In genomic region chr1:66996018-66996682, GRCh38 we compare ENCODE assay signal across 8 cellular contexts. TPM values are rescaled to one million over a fixed set of nuclear protein-coding genes. Genes with fewer than 3 reads are reported as not detected.
DNase-seq lines count a peak whose midpoint lies in the region; ATAC-seq and TF ChIP-seq lines count a peak whose summit lies in the region.

No MANE protein-coding gene starts in this region.

- no peak overlapping the region for H2BK5ac ChIP-seq in trophoblast cell (ENCODE audit: low read depth, low read length, poor library complexity)

- H3K18ac ChIP-seq in trophoblast cell (ENCODE audit: low read length), result no peak overlapping the region

- no peaks in the 10 kb centered on the region for H3K79me2 ChIP-seq in trophoblast cell (ENCODE audit: control insufficient read depth, insufficient read depth, low read length, poor library complexity)

- H3K4me2 ChIP-seq in trophoblast cell (ENCODE audit: low read length), result no peak overlapping the region

- H3K27ac Mint-ChIP-seq in CD8-positive, alpha-beta memory T cell, result no peak overlapping the region
- H3K27ac Mint-ChIP-seq in activated T-helper 1 cell treated with anti-CD3 and anti-CD28 coated beads, Interleukin-12 subunit alpha, Interleukin-12 subunit beta, Interleukin-2, Interleukin-4 antibody, amounts not matched to agents 30 ng/mL and 10 ng/mL and 1 ng/mL, durations not matched to agents 14 hours and 24 hours and 36 hours, result peak overlapping the region; percentile 45

- no peaks in the 10 kb centered on the region for H3K27me3 ChIP-seq in CD8-positive, alpha-beta memory T cell (ENCODE audit: insufficient read depth, low read length, poor library complexity, severe bottlenecking)
- H3K27me3 ChIP-seq in trophoblast cell (ENCODE audit: insufficient read depth, low read length), result no peaks in the 10 kb centered on the region

- H2BK12ac ChIP-seq in trophoblast cell (ENCODE audit: low read length), result no peak overlapping the region

- POLR2A ChIA-PET in CD8-positive, alpha-beta memory T cell (lab: Charles Lee), result interaction anchor here (0.6 to 1.5 kb wide), 3 partner anchors 18 to 57 kb away, joined by 3 to 6 read pairs (median 4); partner anchors contain the start of gene SLC35D1

- H3K36me3 ChIP-seq in CD8-positive, alpha-beta memory T cell (ENCODE audit: insufficient read depth, low read length), result no peaks in the 10 kb centered on the region
- peaks cover 3 to 6% of the 10 kb centered on the region in 2 experiments for H3K36me3 ChIP-seq in trophoblast cell (ENCODE audit: control insufficient read depth in 1 of 2, insufficient read depth in 2 of 2, low read length in 2 of 2)

- no peak overlapping the region for H3K23ac ChIP-seq in trophoblast cell (ENCODE audit: low read length)

- peak; percentile 10 to 67 (median 32) for DNase-seq in CD8-positive, alpha-beta memory T cell
- peak; percentile 85 for DNase-seq in KBM-7
- peak; percentile 83 for DNase-seq in RKO (ENCODE audit: low spot score)
- peak; percentile 56 for DNase-seq in activated T-helper 1 cell treated with anti-CD3 and anti-CD28 coated beads, Interleukin-12 subunit alpha, Interleukin-12 subunit beta, Interleukin-2, Interleukin-4 antibody, amounts not matched to agents 30 ng/mL and 10 ng/mL and 1 ng/mL, durations not matched to agents 14 hours and 24 hours and 36 hours (ENCODE audit: low spot score)
- DNase-seq in foreskin fibroblast, result peak; percentile 55 to 85
- peak; percentile 56 to 80 for DNase-seq in trophoblast cell

- no peak overlapping the region for H3K4me3 ChIP-seq in CD8-positive, alpha-beta memory T cell (ENCODE audit: low read length)
- no peak overlapping the region for H3K4me3 ChIP-seq in foreskin fibroblast (ENCODE audit: low read depth in 1 of 2, low read length in 2 of 2)
- no peak overlapping the region for H3K4me3 ChIP-seq in trophoblast cell (ENCODE audit: low read depth, low read length)

- H2AFZ ChIP-seq in trophoblast cell (ENCODE audit: insufficient read depth, low read length, poor library complexity), result no peak overlapping the region

- no peak overlapping the region for H3K4ac ChIP-seq in trophoblast cell (ENCODE audit: low read depth, low read length)

- H3K79me1 ChIP-seq in trophoblast cell (ENCODE audit: low read length), result no peaks in the 10 kb centered on the region

- CTCF ChIA-PET in CD8-positive, alpha-beta memory T cell (lab: Charles Lee), result interaction anchor here (0.7 to 3.5 kb wide), 12 partner anchors 10 to 528 kb away, joined by 3 to 26 read pairs (median 3); no protein-coding TSS in a partner anchor

- H4K91ac ChIP-seq in trophoblast cell (ENCODE audit: low read depth, low read length), result no peak overlapping the region

- ATAC-seq in GM19463 (IDR thresholded peaks at IDR 0.05; ENCODE audit: unreplicated experiment) (peak; percentile 74), HG02588 (IDR thresholded peaks at IDR 0.05; ENCODE audit: unreplicated experiment) (no peak)

- H3K27me3 Mint-ChIP-seq in CD8-positive, alpha-beta memory T cell, result no peaks in the 10 kb centered on the region
- H3K27me3 Mint-ChIP-seq in activated T-helper 1 cell treated with anti-CD3 and anti-CD28 coated beads, Interleukin-12 subunit alpha, Interleukin-12 subunit beta, Interleukin-2, Interleukin-4 antibody, amounts not matched to agents 30 ng/mL and 10 ng/mL and 1 ng/mL, durations not matched to agents 14 hours and 24 hours and 36 hours (ENCODE audit: insufficient read depth), result no peaks in the 10 kb centered on the region

- no CpG with 5 or more reads among the region's 7 CpGs for WGBS in trophoblast cell (ENCODE audit: extremely low coverage, insufficient coverage, insufficient read length)

- in situ Hi-C loops in KBM-7 (cut with MboI; ENCODE audit: low pct_unique_long_range_greater_than_20kb, low sequenced_read_pairs), result loop anchor here (25.0 kb wide), 1 partner anchor 234 kb away; the partner anchor contains the start of gene DYNLT5

- H4K12ac ChIP-seq in trophoblast cell (ENCODE audit: low read depth, low read length), result no peak overlapping the region

- no peak overlapping the region for H4K8ac ChIP-seq in trophoblast cell (ENCODE audit: low read depth, low read length)

- no peak overlapping the region for H3K9ac ChIP-seq in trophoblast cell (ENCODE audit: low read length)

- no peak overlapping the region for H3K14ac ChIP-seq in trophoblast cell (ENCODE audit: low read length)

- no peak overlapping the region for H3K27ac ChIP-seq in CD8-positive, alpha-beta memory T cell (ENCODE audit: low read depth, low read length)
- no peak overlapping the region for H3K27ac ChIP-seq in trophoblast cell (ENCODE audit: low read depth, low read length)

- no peak overlapping the region for H3K4me3 Mint-ChIP-seq in CD8-positive, alpha-beta memory T cell
- no peak overlapping the region for H3K4me3 Mint-ChIP-seq in activated T-helper 1 cell treated with anti-CD3 and anti-CD28 coated beads, Interleukin-12 subunit alpha, Interleukin-12 subunit beta, Interleukin-2, Interleukin-4 antibody, amounts not matched to agents 30 ng/mL and 10 ng/mL and 1 ng/mL, durations not matched to agents 14 hours and 24 hours and 36 hours

- no peaks in the 10 kb centered on the region for H3K9me3 ChIP-seq in CD8-positive, alpha-beta memory T cell (ENCODE audit: low read length)
- H3K9me3 ChIP-seq in trophoblast cell (ENCODE audit: insufficient read depth, low read depth, low read length), result no peaks in the 10 kb centered on the region

- no peak overlapping the region for H2AK5ac ChIP-seq in trophoblast cell (ENCODE audit: low read length)

- peaks cover 7% of the 10 kb centered on the region for H3K4me1 ChIP-seq in CD8-positive, alpha-beta memory T cell (ENCODE audit: insufficient read depth, low read length)
- peaks cover 4 to 6% of the 10 kb centered on the region in 2 experiments for H3K4me1 ChIP-seq in trophoblast cell (ENCODE audit: control insufficient read depth in 1 of 2, insufficient read depth in 2 of 2, low read length in 2 of 2)

- no peaks in the 10 kb centered on the region for H3K9me3 Mint-ChIP-seq in CD8-positive, alpha-beta memory T cell
- H3K9me3 Mint-ChIP-seq in activated T-helper 1 cell treated with anti-CD3 and anti-CD28 coated beads, Interleukin-12 subunit alpha, Interleukin-12 subunit beta, Interleukin-2, Interleukin-4 antibody, amounts not matched to agents 30 ng/mL and 10 ng/mL and 1 ng/mL, durations not matched to agents 14 hours and 24 hours and 36 hours, result no peaks in the 10 kb centered on the region

- H3K36me3 Mint-ChIP-seq in CD8-positive, alpha-beta memory T cell, result peaks cover 0 to 24% (median 0%) of the 10 kb centered on the region in 3 donors
- peaks cover 8% of the 10 kb centered on the region for H3K36me3 Mint-ChIP-seq in activated T-helper 1 cell treated with anti-CD3 and anti-CD28 coated beads, Interleukin-12 subunit alpha, Interleukin-12 subunit beta, Interleukin-2, Interleukin-4 antibody, amounts not matched to agents 30 ng/mL and 10 ng/mL and 1 ng/mL, durations not matched to agents 14 hours and 24 hours and 36 hours (ENCODE audit: low read depth)

- no peak overlapping the region for H2BK120ac ChIP-seq in trophoblast cell (ENCODE audit: insufficient read depth, low read length, poor library complexity)

- H3K4me1 Mint-ChIP-seq in CD8-positive, alpha-beta memory T cell, result peaks cover 8 to 23% (median 19%) of the 10 kb centered on the region in 3 donors
- H3K4me1 Mint-ChIP-seq in activated T-helper 1 cell treated with anti-CD3 and anti-CD28 coated beads, Interleukin-12 subunit alpha, Interleukin-12 subunit beta, Interleukin-2, Interleukin-4 antibody, amounts not matched to agents 30 ng/mL and 10 ng/mL and 1 ng/mL, durations not matched to agents 14 hours and 24 hours and 36 hours (ENCODE audit: low read depth), result peaks cover 22% of the 10 kb centered on the region

- intact Hi-C loops in activated T-helper 1 cell treated with anti-CD3 and anti-CD28 coated beads, Interleukin-12 subunit alpha, Interleukin-12 subunit beta, Interleukin-2, Interleukin-4 antibody, amounts not matched to agents 30 ng/mL and 10 ng/mL and 1 ng/mL, durations not matched to agents 14 hours and 24 hours and 36 hours (cut with micrococcal nuclease), result loop anchor here (1.0 to 2.0 kb wide), 5 partner anchors 57 to 504 kb away; no protein-coding TSS in a partner anchor

- peak; percentile 90 for TF ChIP-seq CTCF in foreskin fibroblast (IDR thresholded peaks at IDR 0.05; ENCODE audit: low read depth, low read length)

RNA-seq across cellular contexts. Expression of gene SLC35D1, which starts 57.8 kb away (rescaled TPM):
- 10 to 100 TPM; 17.0 to 17.5 TPM for total RNA-seq in CD8-positive, alpha-beta memory T cell
- 4.1 TPM for polyA plus RNA-seq in CD8-positive, alpha-beta memory T cell
- total RNA-seq in activated T-helper 1 cell treated with anti-CD3 and anti-CD28 coated beads, Interleukin-12 subunit alpha, Interleukin-12 subunit beta, Interleukin-2, Interleukin-4 antibody, amounts not matched to agents 30 ng/mL and 10 ng/mL and 1 ng/mL, durations not matched to agents 14 hours and 24 hours and 36 hours, result 20.4 and 20.5 TPM in 2 replicates
- polyA plus RNA-seq in trophoblast cell (2013), result 4.4 and 4.7 TPM in 2 replicates

Comparison
In these comparisons a context has a peak if more than half of its experiments do, and no peak if none do; other contexts are left out.
1. DNase-seq: peak in every context shown above with its lines; median percentile 85 in KBM-7; 83 in RKO; 70 in foreskin fibroblast; 68 in trophoblast cell; 56 in activated T-helper 1 cell treated with anti-CD3 and anti-CD28 coated beads, Interleukin-12 subunit alpha, Interleukin-12 subunit beta, Interleukin-2, Interleukin-4 antibody, amounts not matched to agents 30 ng/mL and 10 ng/mL and 1 ng/mL, durations not matched to agents 14 hours and 24 hours and 36 hours; 32 in CD8-positive, alpha-beta memory T cell.